In the genomic region with DNA sequence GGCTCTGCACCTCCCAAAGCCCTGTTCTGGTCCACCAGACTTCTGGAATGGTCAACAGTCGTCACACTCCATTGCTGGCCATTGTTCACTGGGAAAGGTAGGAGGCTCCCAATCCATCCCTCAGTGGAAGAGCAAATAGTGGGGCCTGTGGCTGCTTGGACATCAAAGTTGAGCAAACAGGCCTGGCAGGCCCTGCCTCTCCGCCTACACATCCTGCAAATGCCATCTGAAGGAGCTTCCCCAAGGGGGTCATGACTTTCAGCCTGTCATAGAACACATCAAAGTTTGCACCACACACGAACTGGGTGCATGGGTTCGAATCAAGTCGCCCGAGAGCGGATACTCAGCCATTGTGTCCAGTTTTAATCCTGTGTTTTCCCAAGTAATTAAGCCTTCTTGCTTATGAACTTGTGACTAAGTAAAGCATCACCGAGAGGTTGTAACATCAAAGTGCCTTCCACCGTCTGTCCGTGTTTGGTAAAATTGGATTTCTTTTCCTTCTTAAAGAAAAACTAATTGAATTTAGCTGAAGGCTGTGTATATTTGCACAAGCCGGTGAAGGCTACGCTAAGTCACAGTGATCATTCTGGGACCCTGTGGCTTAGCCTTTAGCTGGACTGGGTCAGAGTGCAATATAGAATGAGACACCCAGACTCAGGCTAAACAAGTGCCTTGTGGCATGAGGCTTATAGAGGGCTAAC, we compare ENCODE assay signal across 1 cellular context.
TF ChIP-seq lines count a peak whose summit lies in the region.

No MANE protein-coding gene starts in this region.

TF ChIP-seq in HepG2, 621 proteins besides CTCF, POLR2A, EP300 and RAD21 (continued from another document and continues in another):
- TF ChIP-seq, protein P1, sequence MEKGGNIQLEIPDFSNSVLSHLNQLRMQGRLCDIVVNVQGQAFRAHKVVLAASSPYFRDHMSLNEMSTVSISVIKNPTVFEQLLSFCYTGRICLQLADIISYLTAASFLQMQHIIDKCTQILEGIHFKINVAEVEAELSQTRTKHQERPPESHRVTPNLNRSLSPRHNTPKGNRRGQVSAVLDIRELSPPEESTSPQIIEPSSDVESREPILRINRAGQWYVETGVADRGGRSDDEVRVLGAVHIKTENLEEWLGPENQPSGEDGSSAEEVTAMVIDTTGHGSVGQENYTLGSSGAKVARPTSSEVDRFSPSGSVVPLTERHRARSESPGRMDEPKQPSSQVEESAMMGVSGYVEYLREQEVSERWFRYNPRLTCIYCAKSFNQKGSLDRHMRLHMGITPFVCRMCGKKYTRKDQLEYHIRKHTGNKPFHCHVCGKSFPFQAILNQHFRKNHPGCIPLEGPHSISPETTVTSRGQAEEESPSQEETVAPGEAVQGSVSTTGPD (CRISPR knock-in tag; IDR thresholded peaks at IDR 0.05), result peak; percentile 57; the same call in 1 of the 2 replicates
- TF ChIP-seq SOX13 (IDR thresholded peaks at IDR 0.05), result peak; percentile 93
- TF ChIP-seq SOX13 (CRISPR knock-in tag; conservative IDR thresholded peaks at IDR 0.05 in 1 of 2, IDR thresholded peaks at IDR 0.05 in 1 of 2), result peak in 1 of 2 experiments; percentile 97; a peak in 2 of 4 replicates
- TF ChIP-seq DMAP1 (CRISPR knock-in tag; IDR thresholded peaks at IDR 0.05), result peak; percentile 78; the same call in 1 of the 2 replicates
- no peak for TF ChIP-seq ATM (IDR thresholded peaks at IDR 0.05; ENCODE audit: borderline replicate concordance)
- TF ChIP-seq, protein P2, sequence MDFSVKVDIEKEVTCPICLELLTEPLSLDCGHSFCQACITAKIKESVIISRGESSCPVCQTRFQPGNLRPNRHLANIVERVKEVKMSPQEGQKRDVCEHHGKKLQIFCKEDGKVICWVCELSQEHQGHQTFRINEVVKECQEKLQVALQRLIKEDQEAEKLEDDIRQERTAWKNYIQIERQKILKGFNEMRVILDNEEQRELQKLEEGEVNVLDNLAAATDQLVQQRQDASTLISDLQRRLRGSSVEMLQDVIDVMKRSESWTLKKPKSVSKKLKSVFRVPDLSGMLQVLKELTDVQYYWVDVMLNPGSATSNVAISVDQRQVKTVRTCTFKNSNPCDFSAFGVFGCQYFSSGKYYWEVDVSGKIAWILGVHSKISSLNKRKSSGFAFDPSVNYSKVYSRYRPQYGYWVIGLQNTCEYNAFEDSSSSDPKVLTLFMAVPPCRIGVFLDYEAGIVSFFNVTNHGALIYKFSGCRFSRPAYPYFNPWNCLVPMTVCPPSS (IDR thresholded peaks at IDR 0.05), result no peak
- TF ChIP-seq, protein P3, sequence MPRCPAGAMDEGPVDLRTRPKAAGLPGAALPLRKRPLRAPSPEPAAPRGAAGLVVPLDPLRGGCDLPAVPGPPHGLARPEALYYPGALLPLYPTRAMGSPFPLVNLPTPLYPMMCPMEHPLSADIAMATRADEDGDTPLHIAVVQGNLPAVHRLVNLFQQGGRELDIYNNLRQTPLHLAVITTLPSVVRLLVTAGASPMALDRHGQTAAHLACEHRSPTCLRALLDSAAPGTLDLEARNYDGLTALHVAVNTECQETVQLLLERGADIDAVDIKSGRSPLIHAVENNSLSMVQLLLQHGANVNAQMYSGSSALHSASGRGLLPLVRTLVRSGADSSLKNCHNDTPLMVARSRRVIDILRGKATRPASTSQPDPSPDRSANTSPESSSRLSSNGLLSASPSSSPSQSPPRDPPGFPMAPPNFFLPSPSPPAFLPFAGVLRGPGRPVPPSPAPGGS (CRISPR knock-in tag; IDR thresholded peaks at IDR 0.05), result 0 out of 2 replicates have a peak, but pooled peaks have one; percentile 42
- TF ChIP-seq, protein P4, sequence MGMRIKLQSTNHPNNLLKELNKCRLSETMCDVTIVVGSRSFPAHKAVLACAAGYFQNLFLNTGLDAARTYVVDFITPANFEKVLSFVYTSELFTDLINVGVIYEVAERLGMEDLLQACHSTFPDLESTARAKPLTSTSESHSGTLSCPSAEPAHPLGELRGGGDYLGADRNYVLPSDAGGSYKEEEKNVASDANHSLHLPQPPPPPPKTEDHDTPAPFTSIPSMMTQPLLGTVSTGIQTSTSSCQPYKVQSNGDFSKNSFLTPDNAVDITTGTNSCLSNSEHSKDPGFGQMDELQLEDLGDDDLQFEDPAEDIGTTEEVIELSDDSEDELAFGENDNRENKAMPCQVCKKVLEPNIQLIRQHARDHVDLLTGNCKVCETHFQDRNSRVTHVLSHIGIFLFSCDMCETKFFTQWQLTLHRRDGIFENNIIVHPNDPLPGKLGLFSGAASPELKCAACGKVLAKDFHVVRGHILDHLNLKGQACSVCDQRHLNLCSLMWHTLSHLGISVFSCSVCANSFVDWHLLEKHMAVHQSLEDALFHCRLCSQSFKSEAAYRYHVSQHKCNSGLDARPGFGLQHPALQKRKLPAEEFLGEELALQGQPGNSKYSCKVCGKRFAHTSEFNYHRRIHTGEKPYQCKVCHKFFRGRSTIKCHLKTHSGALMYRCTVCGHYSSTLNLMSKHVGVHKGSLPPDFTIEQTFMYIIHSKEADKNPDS (CRISPR knock-in tag; IDR thresholded peaks at IDR 0.05), result no peak
- TF ChIP-seq ZNF33A (CRISPR knock-in tag; IDR thresholded peaks at IDR 0.05; ENCODE audit: borderline replicate concordance), result no peak
- TF ChIP-seq, protein P5, sequence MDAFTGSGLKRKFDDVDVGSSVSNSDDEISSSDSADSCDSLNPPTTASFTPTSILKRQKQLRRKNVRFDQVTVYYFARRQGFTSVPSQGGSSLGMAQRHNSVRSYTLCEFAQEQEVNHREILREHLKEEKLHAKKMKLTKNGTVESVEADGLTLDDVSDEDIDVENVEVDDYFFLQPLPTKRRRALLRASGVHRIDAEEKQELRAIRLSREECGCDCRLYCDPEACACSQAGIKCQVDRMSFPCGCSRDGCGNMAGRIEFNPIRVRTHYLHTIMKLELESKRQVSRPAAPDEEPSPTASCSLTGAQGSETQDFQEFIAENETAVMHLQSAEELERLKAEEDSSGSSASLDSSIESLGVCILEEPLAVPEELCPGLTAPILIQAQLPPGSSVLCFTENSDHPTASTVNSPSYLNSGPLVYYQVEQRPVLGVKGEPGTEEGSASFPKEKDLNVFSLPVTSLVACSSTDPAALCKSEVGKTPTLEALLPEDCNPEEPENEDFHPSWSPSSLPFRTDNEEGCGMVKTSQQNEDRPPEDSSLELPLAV (CRISPR knock-in tag; conservative IDR thresholded peaks at IDR 0.05; ENCODE audit: low read depth), result no peak
- no peak for TF ChIP-seq SATB2 (CRISPR knock-in tag; IDR thresholded peaks at IDR 0.05)
- TF ChIP-seq SRF (IDR thresholded peaks at IDR 0.05; ENCODE audit: low read depth, low read length), result no peak
- TF ChIP-seq ZBTB1 (CRISPR knock-in tag; IDR thresholded peaks at IDR 0.05; ENCODE audit: borderline replicate concordance), result no peak
- TF ChIP-seq, protein P6, sequence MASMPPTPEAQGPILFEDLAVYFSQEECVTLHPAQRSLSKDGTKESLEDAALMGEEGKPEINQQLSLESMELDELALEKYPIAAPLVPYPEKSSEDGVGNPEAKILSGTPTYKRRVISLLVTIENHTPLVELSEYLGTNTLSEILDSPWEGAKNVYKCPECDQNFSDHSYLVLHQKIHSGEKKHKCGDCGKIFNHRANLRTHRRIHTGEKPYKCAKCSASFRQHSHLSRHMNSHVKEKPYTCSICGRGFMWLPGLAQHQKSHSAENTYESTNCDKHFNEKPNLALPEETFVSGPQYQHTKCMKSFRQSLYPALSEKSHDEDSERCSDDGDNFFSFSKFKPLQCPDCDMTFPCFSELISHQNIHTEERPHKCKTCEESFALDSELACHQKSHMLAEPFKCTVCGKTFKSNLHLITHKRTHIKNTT (CRISPR knock-in tag; IDR thresholded peaks at IDR 0.05), result no peak
- TF ChIP-seq HOXD1 (CRISPR knock-in tag; IDR thresholded peaks at IDR 0.05), result 0 out of 2 replicates have a peak, but pooled peaks have one; percentile 53
- TF ChIP-seq XBP1 (CRISPR knock-in tag; IDR thresholded peaks at IDR 0.05), result no peak
- TF ChIP-seq, protein P7, sequence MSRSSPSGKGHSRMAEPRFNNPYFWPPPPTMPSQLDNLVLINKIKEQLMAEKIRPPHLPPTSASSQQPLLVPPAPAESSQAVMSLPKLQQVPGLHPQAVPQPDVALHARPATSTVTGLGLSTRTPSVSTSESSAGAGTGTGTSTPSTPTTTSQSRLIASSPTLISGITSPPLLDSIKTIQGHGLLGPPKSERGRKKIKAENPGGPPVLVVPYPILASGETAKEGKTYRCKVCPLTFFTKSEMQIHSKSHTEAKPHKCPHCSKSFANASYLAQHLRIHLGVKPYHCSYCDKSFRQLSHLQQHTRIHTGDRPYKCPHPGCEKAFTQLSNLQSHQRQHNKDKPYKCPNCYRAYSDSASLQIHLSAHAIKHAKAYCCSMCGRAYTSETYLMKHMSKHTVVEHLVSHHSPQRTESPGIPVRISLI (CRISPR knock-in tag; IDR thresholded peaks at IDR 0.05; ENCODE audit: borderline replicate concordance), result peak; percentile 42; the same call in 1 of the 2 replicates
- TF ChIP-seq, protein P8, sequence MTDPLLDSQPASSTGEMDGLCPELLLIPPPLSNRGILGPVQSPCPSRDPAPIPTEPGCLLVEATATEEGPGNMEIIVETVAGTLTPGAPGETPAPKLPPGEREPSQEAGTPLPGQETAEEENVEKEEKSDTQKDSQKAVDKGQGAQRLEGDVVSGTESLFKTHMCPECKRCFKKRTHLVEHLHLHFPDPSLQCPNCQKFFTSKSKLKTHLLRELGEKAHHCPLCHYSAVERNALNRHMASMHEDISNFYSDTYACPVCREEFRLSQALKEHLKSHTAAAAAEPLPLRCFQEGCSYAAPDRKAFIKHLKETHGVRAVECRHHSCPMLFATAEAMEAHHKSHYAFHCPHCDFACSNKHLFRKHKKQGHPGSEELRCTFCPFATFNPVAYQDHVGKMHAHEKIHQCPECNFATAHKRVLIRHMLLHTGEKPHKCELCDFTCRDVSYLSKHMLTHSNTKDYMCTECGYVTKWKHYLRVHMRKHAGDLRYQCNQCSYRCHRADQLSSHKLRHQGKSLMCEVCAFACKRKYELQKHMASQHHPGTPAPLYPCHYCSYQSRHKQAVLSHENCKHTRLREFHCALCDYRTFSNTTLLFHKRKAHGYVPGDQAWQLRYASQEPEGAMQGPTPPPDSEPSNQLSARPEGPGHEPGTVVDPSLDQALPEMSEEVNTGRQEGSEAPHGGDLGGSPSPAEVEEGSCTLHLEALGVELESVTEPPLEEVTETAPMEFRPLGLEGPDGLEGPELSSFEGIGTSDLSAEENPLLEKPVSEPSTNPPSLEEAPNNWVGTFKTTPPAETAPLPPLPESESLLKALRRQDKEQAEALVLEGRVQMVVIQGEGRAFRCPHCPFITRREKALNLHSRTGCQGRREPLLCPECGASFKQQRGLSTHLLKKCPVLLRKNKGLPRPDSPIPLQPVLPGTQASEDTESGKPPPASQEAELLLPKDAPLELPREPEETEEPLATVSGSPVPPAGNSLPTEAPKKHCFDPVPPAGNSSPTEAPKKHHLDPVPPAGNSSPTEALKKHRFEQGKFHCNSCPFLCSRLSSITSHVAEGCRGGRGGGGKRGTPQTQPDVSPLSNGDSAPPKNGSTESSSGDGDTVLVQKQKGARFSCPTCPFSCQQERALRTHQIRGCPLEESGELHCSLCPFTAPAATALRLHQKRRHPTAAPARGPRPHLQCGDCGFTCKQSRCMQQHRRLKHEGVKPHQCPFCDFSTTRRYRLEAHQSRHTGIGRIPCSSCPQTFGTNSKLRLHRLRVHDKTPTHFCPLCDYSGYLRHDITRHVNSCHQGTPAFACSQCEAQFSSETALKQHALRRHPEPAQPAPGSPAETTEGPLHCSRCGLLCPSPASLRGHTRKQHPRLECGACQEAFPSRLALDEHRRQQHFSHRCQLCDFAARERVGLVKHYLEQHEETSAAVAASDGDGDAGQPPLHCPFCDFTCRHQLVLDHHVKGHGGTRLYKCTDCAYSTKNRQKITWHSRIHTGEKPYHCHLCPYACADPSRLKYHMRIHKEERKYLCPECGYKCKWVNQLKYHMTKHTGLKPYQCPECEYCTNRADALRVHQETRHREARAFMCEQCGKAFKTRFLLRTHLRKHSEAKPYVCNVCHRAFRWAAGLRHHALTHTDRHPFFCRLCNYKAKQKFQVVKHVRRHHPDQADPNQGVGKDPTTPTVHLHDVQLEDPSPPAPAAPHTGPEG (CRISPR knock-in tag; IDR thresholded peaks at IDR 0.05), result 0 out of 2 replicates have a peak, but pooled peaks have one; percentile 39
- 0 out of 2 replicates have a peak, but pooled peaks have one; percentile 48 for TF ChIP-seq NFKBIZ (CRISPR knock-in tag; IDR thresholded peaks at IDR 0.05)
- no peak for TF ChIP-seq ZNF235 (CRISPR knock-in tag; IDR thresholded peaks at IDR 0.05; ENCODE audit: borderline replicate concordance)
- no peak for TF ChIP-seq ZNF720 (CRISPR knock-in tag; IDR thresholded peaks at IDR 0.05)
- TF ChIP-seq, protein P9, sequence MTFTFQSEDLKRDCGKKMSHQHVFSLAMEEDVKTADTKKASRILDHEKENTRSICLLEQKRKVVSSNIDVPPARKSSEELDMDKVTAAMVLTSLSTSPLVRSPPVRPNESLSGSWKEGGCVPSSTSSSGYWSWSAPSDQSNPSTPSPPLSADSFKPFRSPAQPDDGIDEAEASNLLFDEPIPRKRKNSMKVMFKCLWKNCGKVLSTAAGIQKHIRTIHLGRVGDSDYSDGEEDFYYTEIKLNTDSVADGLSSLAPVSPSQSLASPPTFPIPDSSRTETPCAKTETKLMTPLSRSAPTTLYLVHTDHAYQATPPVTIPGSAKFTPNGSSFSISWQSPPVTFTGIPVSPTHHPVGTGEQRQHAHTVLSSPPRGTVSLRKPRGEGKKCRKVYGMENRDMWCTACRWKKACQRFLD (CRISPR knock-in tag; IDR thresholded peaks at IDR 0.05; ENCODE audit: borderline replicate concordance), result no peak
- no peak for TF ChIP-seq SNAI1 (CRISPR knock-in tag; IDR thresholded peaks at IDR 0.05; ENCODE audit: borderline replicate concordance)
- TF ChIP-seq GPN1 (CRISPR knock-in tag; IDR thresholded peaks at IDR 0.05; ENCODE audit: borderline replicate concordance), result no peak
- no peak for TF ChIP-seq ATRX (CRISPR knock-in tag; IDR thresholded peaks at IDR 0.05; ENCODE audit: borderline replicate concordance)
- TF ChIP-seq HNRNPH1 (optimal IDR thresholded peaks at IDR 0.05; ENCODE audit: low read depth, low read length), result no peak
- no peak for TF ChIP-seq ZNF441 (CRISPR knock-in tag; IDR thresholded peaks at IDR 0.05; ENCODE audit: borderline replicate concordance)
- TF ChIP-seq SCMH1 (CRISPR knock-in tag; IDR thresholded peaks at IDR 0.05; ENCODE audit: borderline replicate concordance), result no peak
- no peak for TF ChIP-seq DR1 (CRISPR knock-in tag; IDR thresholded peaks at IDR 0.05)
- no peak for TF ChIP-seq AHR (CRISPR knock-in tag; IDR thresholded peaks at IDR 0.05)
- TF ChIP-seq ZNF615 (CRISPR knock-in tag; IDR thresholded peaks at IDR 0.05; ENCODE audit: borderline replicate concordance), result no peak
- TF ChIP-seq, protein P10, sequence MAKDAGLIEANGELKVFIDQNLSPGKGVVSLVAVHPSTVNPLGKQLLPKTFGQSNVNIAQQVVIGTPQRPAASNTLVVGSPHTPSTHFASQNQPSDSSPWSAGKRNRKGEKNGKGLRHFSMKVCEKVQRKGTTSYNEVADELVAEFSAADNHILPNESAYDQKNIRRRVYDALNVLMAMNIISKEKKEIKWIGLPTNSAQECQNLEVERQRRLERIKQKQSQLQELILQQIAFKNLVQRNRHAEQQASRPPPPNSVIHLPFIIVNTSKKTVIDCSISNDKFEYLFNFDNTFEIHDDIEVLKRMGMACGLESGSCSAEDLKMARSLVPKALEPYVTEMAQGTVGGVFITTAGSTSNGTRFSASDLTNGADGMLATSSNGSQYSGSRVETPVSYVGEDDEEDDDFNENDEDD (CRISPR knock-in tag; IDR thresholded peaks at IDR 0.05; ENCODE audit: borderline replicate concordance), result peak; percentile 56; the same call in 1 of the 2 replicates
- 0 out of 2 replicates have a peak, but pooled peaks have one; percentile 61 for TF ChIP-seq KMT2B (CRISPR knock-in tag; IDR thresholded peaks at IDR 0.05)
